ENCODE assay signal across 9 cellular contexts in the genomic region with DNA sequence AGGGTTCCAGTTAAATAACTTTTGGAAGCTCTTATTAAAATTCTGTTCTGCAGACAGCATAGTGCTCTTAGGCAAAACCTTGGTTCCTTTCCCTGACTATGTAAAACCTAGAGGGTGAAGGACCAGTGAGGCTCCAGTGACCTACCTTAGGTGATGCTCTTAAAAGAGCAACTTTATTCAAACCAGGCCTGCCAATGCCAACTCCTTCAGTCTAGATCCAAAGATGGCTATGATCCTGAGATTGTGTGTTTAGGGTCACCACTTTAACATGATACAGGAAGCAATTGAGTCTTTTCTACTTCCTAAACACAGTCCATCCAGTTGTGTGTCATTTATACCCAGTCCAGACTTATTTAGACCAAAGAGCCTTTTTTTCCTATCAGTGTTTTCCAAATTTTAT. TPM values are rescaled to one million over a fixed set of nuclear protein-coding genes. Genes with fewer than 3 reads are reported as not detected.
DNase-seq lines count a peak whose midpoint lies in the region; ATAC-seq, FAIRE-seq and TF ChIP-seq lines count a peak whose summit lies in the region.
"Had no signal": no experiment of that assay in that cellular context is flagged by ENCODE, and none has a peak within 500 bp of the region (broad histone marks: within the 10 kb centered on the region; RNA-seq: fewer than 3 reads in every experiment).

No MANE protein-coding gene starts in this region.

- POLR2A ChIA-PET in activated CD4-positive, alpha-beta T cell treated with anti-CD3 and anti-CD28 coated beads, Interleukin-2, amount 10 ng/mL, durations not matched to agents 7 days and 5 days (lab: Charles Lee) = interaction anchor here (0.7 to 2.0 kb wide), 3 partner anchors 8 to 682 kb away, joined by 3 to 14 read pairs (median 7); a partner anchor contains a TSS

- no peak for TF ChIP-seq POLR2A in right lobe of liver (IDR thresholded peaks at IDR 0.05)

- TF ChIP-seq CTCF in right lobe of liver (IDR thresholded peaks at IDR 0.05) (no peak), tibial artery (IDR thresholded peaks at IDR 0.05) (no peak)

- peaks cover 27% of the 10 kb centered on the region for H3K36me3 ChIP-seq in adipocyte (ENCODE audit: control insufficient read depth, insufficient read depth, low read length, severe bottlenecking)
- peaks cover 7 to 16% (median 10%) of the 10 kb centered on the region in 4 donors for H3K36me3 ChIP-seq in right lobe of liver
- peaks cover 17 to 31% (median 23%) of the 10 kb centered on the region in 3 donors for H3K36me3 ChIP-seq in tibial artery

- H3K27me3 Mint-ChIP-seq in activated CD4-positive, alpha-beta T cell treated with anti-CD3 and anti-CD28 coated beads, Interleukin-2, amount 10 ng/mL, durations not matched to agents 7 days and 5 days = no peaks in the 10 kb centered on the region

- peak overlapping the region; percentile 22 for H3K4me3 ChIP-seq in adipocyte (ENCODE audit: low read length)
- H3K4me3 ChIP-seq in right lobe of liver = peak overlapping the region in 1 of 3 donors; percentile 14
- H3K4me3 ChIP-seq in tibial artery = peak overlapping the region; percentile 44 to 46

- H3K27ac Mint-ChIP-seq in activated CD4-positive, alpha-beta T cell treated with anti-CD3 and anti-CD28 coated beads, Interleukin-2, amount 10 ng/mL, durations not matched to agents 7 days and 5 days = peak overlapping the region; percentile 97

- no peaks in the 10 kb centered on the region for H3K9me3 ChIP-seq in adipocyte (ENCODE audit: control insufficient read depth, low read length)
- no peaks in the 10 kb centered on the region for H3K9me3 ChIP-seq in right lobe of liver
- no peaks in the 10 kb centered on the region for H3K9me3 ChIP-seq in tibial artery

- peak overlapping the region; percentile 66 for H3K9ac ChIP-seq in adipocyte (ENCODE audit: low read length)

- H3K27ac ChIP-seq in right lobe of liver (peak overlapping the region; percentile 87 to 99 (median 94)), tibial artery (peak overlapping the region; percentile 99)

- peaks cover 53% of the 10 kb centered on the region for H3K36me3 Mint-ChIP-seq in activated CD4-positive, alpha-beta T cell treated with anti-CD3 and anti-CD28 coated beads, Interleukin-2, amount 10 ng/mL, durations not matched to agents 7 days and 5 days (ENCODE audit: low read depth)

- peak overlapping the region; percentile 72 for H3K4me3 Mint-ChIP-seq in activated CD4-positive, alpha-beta T cell treated with anti-CD3 and anti-CD28 coated beads, Interleukin-2, amount 10 ng/mL, durations not matched to agents 7 days and 5 days

- H3K4me1 ChIP-seq in adipocyte (ENCODE audit: control insufficient read depth, insufficient read depth, low read length) (peaks cover 94% of the 10 kb centered on the region), right lobe of liver (peaks cover 0 to 88% (median 36%) of the 10 kb centered on the region in 4 donors), tibial artery (peaks cover 2 to 98% (median 91%) of the 10 kb centered on the region in 4 donors)

- ATAC-seq in right lobe of liver (peak in 3 of 4 donors; percentile 1 to 13 (median 2)), GM21447 (IDR thresholded peaks at IDR 0.05; ENCODE audit: unreplicated experiment) (no peak)

- H3K27me3 ChIP-seq in adipocyte (replicated peaks; ENCODE audit: control insufficient read depth, insufficient read depth, low read length) (no peaks in the 10 kb centered on the region), right lobe of liver (no peaks in the 10 kb centered on the region), tibial artery (no peaks in the 10 kb centered on the region)

- CTCF ChIA-PET in activated CD4-positive, alpha-beta T cell treated with anti-CD3 and anti-CD28 coated beads, Interleukin-2, amount 10 ng/mL, durations not matched to agents 7 days and 5 days (lab: Charles Lee) = interaction anchor here (0.6 to 14.6 kb wide), 5 partner anchors 8 to 315 kb away, joined by 3 to 158 read pairs (median 4); no protein-coding TSS in a partner anchor

- no peaks in the 10 kb centered on the region for H3K9me3 Mint-ChIP-seq in activated CD4-positive, alpha-beta T cell treated with anti-CD3 and anti-CD28 coated beads, Interleukin-2, amount 10 ng/mL, durations not matched to agents 7 days and 5 days

- peaks cover 91% of the 10 kb centered on the region for H3K4me1 Mint-ChIP-seq in activated CD4-positive, alpha-beta T cell treated with anti-CD3 and anti-CD28 coated beads, Interleukin-2, amount 10 ng/mL, durations not matched to agents 7 days and 5 days

- no peak for FAIRE-seq in RCC 7860 (lab: Jason Lieb, UNC)

- DNase-seq in activated CD4-positive, alpha-beta T cell treated with anti-CD3 and anti-CD28 coated beads, Interleukin-2, amount 10 ng/mL, durations not matched to agents 7 days and 5 days = no peak
- DNase-seq in activated CD4-positive, alpha-beta T cell treated with anti-CD3 and anti-CD28 coated beads for 4 hours = no peak
- DNase-seq in adipocyte (ENCODE audit: low read depth) = no peak
- no peak for DNase-seq in right lobe of liver
- no peak for DNase-seq in tibial artery
- DNase-seq in DMS114 treated with DMSO at 0.1 percent for 48 hours (lab: John Stamatoyannopoulos, UW; ENCODE audit: unreplicated experiment) = no peak
- no peak for DNase-seq in RCC 7860 (ENCODE audit: low spot score)

- intact Hi-C loops in right lobe of liver (cut with DNase I) = no loop called here
- intact Hi-C loops in tibial artery (cut with DNase I; ENCODE audit: low total_unique reads) = loop anchor here (10.0 kb wide), 1 partner anchor 406 kb away; a partner anchor contains a TSS

RNA-seq across cellular contexts. Expression of a gene that starts 10.8 kb away (rescaled TPM):
- 100 to 1,000 TPM; 260 to 311 TPM for total RNA-seq in activated CD4-positive, alpha-beta T cell treated with anti-CD3 and anti-CD28 coated beads, Interleukin-2, amount 10 ng/mL, durations not matched to agents 7 days and 5 days
- 100 to 1,000 TPM in 5 of 6 experiments, 10 to 100 TPM in 1; 83.6 to 266 (median 158) TPM for total RNA-seq in right lobe of liver

RNA-seq across cellular contexts. Expression of a gene that starts 19.4 kb away (rescaled TPM):
- total RNA-seq in activated CD4-positive, alpha-beta T cell treated with anti-CD3 and anti-CD28 coated beads, Interleukin-2, amount 10 ng/mL, durations not matched to agents 7 days and 5 days = under 1 TPM; 0.06 to 0.15 TPM
- 10 to 100 TPM; 20.5 to 35.2 (median 31.5) TPM for total RNA-seq in right lobe of liver

RNA-seq across cellular contexts. Expression of a gene that starts 53.0 kb away (rescaled TPM):
- under 1 TPM in 1 of 2 experiments, not detected in 1; 0.64 TPM for total RNA-seq in activated CD4-positive, alpha-beta T cell treated with anti-CD3 and anti-CD28 coated beads, Interleukin-2, amount 10 ng/mL, durations not matched to agents 7 days and 5 days
- total RNA-seq in right lobe of liver = not detected
- total RNA-seq: subcutaneous adipose tissue had no signal

Comparison
In these comparisons a context has a peak if more than half of its experiments do, and no peak if none do; other contexts are left out.
1. RNA of a gene that starts 19.4 kb away (total RNA-seq): 20.5 to 35.2 TPM in right lobe of liver; 0.06 to 0.15 TPM in activated CD4-positive, alpha-beta T cell treated with anti-CD3 and anti-CD28 coated beads, Interleukin-2, amount 10 ng/mL, durations not matched to agents 7 days and 5 days; every median in the first group is over 10 times any median in the second.